Comparison of ENCODE assay signal across 13 cellular contexts in genomic region chr6:140566706-140567330, GRCh38.
DNase-seq lines count a peak whose midpoint lies in the region; ATAC-seq and TF ChIP-seq lines count a peak whose summit lies in the region.
"Had no signal": no experiment of that assay in that cellular context is flagged by ENCODE, and none has a peak within 500 bp of the region (broad histone marks: within the 10 kb centered on the region; RNA-seq: fewer than 3 reads in every experiment).

No MANE protein-coding gene starts in this region.

- TF ChIP-seq CTCF in PC-9 (conservative IDR thresholded peaks at IDR 0.05) (no peak), omental fat pad (IDR thresholded peaks at IDR 0.05) (no peak), lower lobe of right lung (IDR thresholded peaks at IDR 0.05) (no peak)

- no peaks in the 10 kb centered on the region for H3K36me3 Mint-ChIP-seq in natural killer cell treated with Interleukin-12 subunit alpha and Interleukin-12 subunit beta and Interleukin-15 and Interleukin-18, amount 100 ng/mL, for 72 hours

- peak; percentile 68 for DNase-seq in EL
- no peak for DNase-seq in PC-9
- DNase-seq in fibroblast of peridontal ligament (ENCODE audit: extremely low read depth), result peak; percentile 80
- DNase-seq in omental fat pad (ENCODE audit: low spot score), result no peak
- DNase-seq in NCI-H1694 (lab: John Stamatoyannopoulos, UW), result no peak
- no peak for DNase-seq in lower lobe of right lung
- no peak for DNase-seq in natural killer cell treated with Interleukin-12 subunit alpha and Interleukin-12 subunit beta and Interleukin-15 and Interleukin-18, amount 100 ng/mL, for 72 hours (ENCODE audit: low spot score)
- DNase-seq: activated T-cell treated with anti-CD3 and anti-CD28 coated beads, Interleukin-2, amount 50 U/mL, for 72 hours; NCI-H146; nucleus accumbens; T-helper 1 cell had no signal

- CTCF ChIA-PET in PC-9 (lab: Charles Lee), result interaction anchor here (0.6 kb wide), 1 partner anchor 10 kb away, joined by 3 read pairs; no protein-coding TSS in a partner anchor

- no peaks in the 10 kb centered on the region for H3F3A ChIP-seq in PC-9 (ENCODE audit: insufficient read depth, low read depth)

- no peak overlapping the region for H3K27ac Mint-ChIP-seq in natural killer cell treated with Interleukin-12 subunit alpha and Interleukin-12 subunit beta and Interleukin-15 and Interleukin-18, amount 100 ng/mL, for 72 hours

- H3K4me3 ChIP-seq in PC-9 (no peak overlapping the region), lower lobe of right lung (no peak overlapping the region)

- H2AFZ ChIP-seq in PC-9, result peak overlapping the region; percentile 41; the same call in 1 of the 2 replicates

- H3K27me3 ChIP-seq in PC-9 (ENCODE audit: insufficient read depth, low read depth), result no peaks in the 10 kb centered on the region
- H3K27me3 ChIP-seq in lower lobe of right lung (ENCODE audit: low read depth), result no peaks in the 10 kb centered on the region

- H3K27ac ChIP-seq in PC-9 (no peak overlapping the region), lower lobe of right lung (no peak overlapping the region)

- H3K9me2 ChIP-seq in PC-9 (ENCODE audit: insufficient read depth), result no peaks in the 10 kb centered on the region

- POLR2A ChIA-PET in PC-9 (lab: Charles Lee; ENCODE audit: unreplicated experiment), result no interaction called here

- H3K27me3 Mint-ChIP-seq in natural killer cell treated with Interleukin-12 subunit alpha and Interleukin-12 subunit beta and Interleukin-15 and Interleukin-18, amount 100 ng/mL, for 72 hours, result no peaks in the 10 kb centered on the region

- H3K9me3 ChIP-seq in PC-9 (ENCODE audit: insufficient read depth, low read depth), result peaks cover 3% of the 10 kb centered on the region; the same call in 1 of the 2 replicates
- no peaks in the 10 kb centered on the region for H3K9me3 ChIP-seq in lower lobe of right lung

- H3K36me3 ChIP-seq in PC-9 (ENCODE audit: low read depth), result no peaks in the 10 kb centered on the region
- H3K36me3 ChIP-seq in lower lobe of right lung, result no peaks in the 10 kb centered on the region

- BruUV-seq in PC-9 (replicated peaks; lab: Mats Ljungman, UMichigan), result no TSS peak

- no peaks in the 10 kb centered on the region for H3K9me3 Mint-ChIP-seq in natural killer cell treated with Interleukin-12 subunit alpha and Interleukin-12 subunit beta and Interleukin-15 and Interleukin-18, amount 100 ng/mL, for 72 hours

- H3K4me2 ChIP-seq in PC-9, result no peak overlapping the region

- no peaks in the 10 kb centered on the region for H3K4me1 Mint-ChIP-seq in natural killer cell treated with Interleukin-12 subunit alpha and Interleukin-12 subunit beta and Interleukin-15 and Interleukin-18, amount 100 ng/mL, for 72 hours (ENCODE audit: low read depth in 2 of 2)

- peak; percentile 71 for ATAC-seq in omental fat pad (ENCODE audit: low FRiP score)
- ATAC-seq in GM18861 (IDR thresholded peaks at IDR 0.05; ENCODE audit: unreplicated experiment), result no peak
- ATAC-seq in lower lobe of right lung, result no peak
- ATAC-seq in natural killer cell treated with Interleukin-12 subunit alpha and Interleukin-12 subunit beta and Interleukin-15 and Interleukin-18, amount 100 ng/mL, for 72 hours, result no peak
- ATAC-seq: esophagus mucosa had no signal

- H3K4me1 ChIP-seq in PC-9 (replicated peaks; ENCODE audit: insufficient read depth) (peaks cover 12% of the 10 kb centered on the region), lower lobe of right lung (no peaks in the 10 kb centered on the region)

- H4K20me1 ChIP-seq in PC-9 (ENCODE audit: insufficient read depth), result no peaks in the 10 kb centered on the region

- intact Hi-C loops in PC-9 (cut with micrococcal nuclease; ENCODE audit: unreplicated experiment) (no loop called here), lower lobe of right lung (cut with DNase I) (no loop called here)

- H3K79me2 ChIP-seq in PC-9 (ENCODE audit: low read depth), result no peaks in the 10 kb centered on the region

- H3K4me3 Mint-ChIP-seq in natural killer cell treated with Interleukin-12 subunit alpha and Interleukin-12 subunit beta and Interleukin-15 and Interleukin-18, amount 100 ng/mL, for 72 hours, result no peak overlapping the region

Comparison
In these comparisons a context has a peak if more than half of its experiments do, and no peak if none do; other contexts are left out.
1. DNase-seq: peak in EL (single experiment) and fibroblast of peridontal ligament (single experiment); none in PC-9 (0 of 2), omental fat pad (single experiment), NCI-H1694 (single experiment), lower lobe of right lung (single experiment) and natural killer cell treated with Interleukin-12 subunit alpha and Interleukin-12 subunit beta and Interleukin-15 and Interleukin-18, amount 100 ng/mL, for 72 hours (single experiment).